7 cellular contexts compared by ENCODE assay signal in the genomic region with DNA sequence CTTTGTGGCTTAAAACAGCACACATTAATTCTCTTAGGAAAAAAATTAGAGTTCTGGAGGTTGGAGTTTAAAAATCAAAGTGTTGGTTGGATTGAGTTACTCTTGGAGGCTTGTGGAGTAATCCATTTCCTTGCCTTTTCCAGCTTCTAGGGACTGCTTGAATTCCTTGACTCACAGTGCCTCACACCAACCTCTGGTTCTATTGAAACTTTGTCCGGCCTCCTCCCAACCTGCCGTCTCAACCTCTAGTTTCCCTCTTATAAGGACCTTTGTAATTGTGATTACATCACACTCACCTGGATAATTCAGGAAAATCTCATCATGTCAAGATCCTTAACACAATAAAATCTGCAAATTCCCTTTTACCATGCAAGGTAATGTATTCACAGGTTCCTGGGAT.
DNase-seq lines count a peak whose midpoint lies in the region; ATAC-seq, FAIRE-seq and TF ChIP-seq lines count a peak whose summit lies in the region.
"Not testable (repeated sequence)": the region's sequence is repeated elsewhere in the genome, so short reads cannot be mapped to it uniquely, and the experiment has no call there.

No MANE protein-coding gene starts in this region.

- not testable (repeated sequence) for H3K4me1 ChIP-seq in keratinocyte (ENCODE audit: control insufficient read depth, extremely low read depth, insufficient read depth, low read length); mucosa of descending colon (ENCODE audit: low read depth)

- intact Hi-C loops in left colon (cut with DNase I, micrococcal nuclease); mucosa of descending colon (cut with DNase I, micrococcal nuclease): not testable (repeated sequence)

- not testable (repeated sequence) for H4K20me1 ChIP-seq in keratinocyte (ENCODE audit: control insufficient read depth, extremely low read depth, insufficient read depth, low read length)

- not testable (repeated sequence) for H3K9ac ChIP-seq in keratinocyte (ENCODE audit: control insufficient read depth, extremely low read depth, insufficient read depth, low read length)

- not testable (repeated sequence) for H3K79me2 ChIP-seq in keratinocyte (ENCODE audit: control insufficient read depth, insufficient read depth, low read length)

- TF ChIP-seq CTCF in D721Med (IDR thresholded peaks at IDR 0.05; ENCODE audit: insufficient read depth, missing control alignments); bronchial epithelial cell (IDR thresholded peaks at IDR 0.05; ENCODE audit: insufficient read depth, low read length, severe bottlenecking); keratinocyte (optimal IDR thresholded peaks at IDR 0.05 in 1 of 3, IDR thresholded peaks at IDR 0.05 in 1 of 3, conservative IDR thresholded peaks at IDR 0.05 in 1 of 3; ENCODE audit: extremely low read depth in 1 of 3, insufficient read depth in 2 of 3, low read length in 3 of 3); mucosa of descending colon (IDR thresholded peaks at IDR 0.05): not testable (repeated sequence)

- not testable (repeated sequence) for H3K4me2 ChIP-seq in keratinocyte (ENCODE audit: control insufficient read depth, extremely low read depth, insufficient read depth, low read depth, low read length)

- ATAC-seq in left colon = peak; percentile 55
- ATAC-seq in mucosa of descending colon = peak; percentile 59

- not testable (repeated sequence) for H3K9me3 ChIP-seq in keratinocyte (ENCODE audit: control insufficient read depth, low read depth, low read length); mucosa of descending colon

- FAIRE-seq in D721Med (lab: Jason Lieb, UNC) = peak; percentile 85
- peak; percentile 20 for FAIRE-seq in GM12891 (lab: Jason Lieb, UNC)
- FAIRE-seq in H54 (lab: Jason Lieb, UNC) = peak; percentile 99
- peak; percentile 64 for FAIRE-seq in bronchial epithelial cell (lab: Jason Lieb, UNC)
- peak; percentile 49 for FAIRE-seq in keratinocyte (lab: Jason Lieb, UNC)

- not testable (repeated sequence) for TF ChIP-seq POLR2A in GM12891 (IDR thresholded peaks at IDR 0.05; ENCODE audit: low read depth, low read length); H54 (IDR thresholded peaks at IDR 0.05; ENCODE audit: low read depth, low read length)

- not testable (repeated sequence) for H3K4me3 ChIP-seq in bronchial epithelial cell (ENCODE audit: low read depth, low read length); keratinocyte (ENCODE audit: control insufficient read depth in 2 of 3, extremely low read depth in 1 of 3, insufficient read depth in 2 of 3, low read depth in 1 of 3, low read length in 3 of 3); mucosa of descending colon

- H2AFZ ChIP-seq in keratinocyte (ENCODE audit: control insufficient read depth, low read length) = not testable (repeated sequence)

- not testable (repeated sequence) for DNase-seq in D721Med (ENCODE audit: insufficient read length, low spot score); GM12891 (ENCODE audit: insufficient read length, low spot score); H54 (ENCODE audit: insufficient read length, low spot score); bronchial epithelial cell (ENCODE audit: low read depth); keratinocyte (ENCODE audit: low read depth, low spot score); left colon; mucosa of descending colon

- not testable (repeated sequence) for H3K9me1 ChIP-seq in keratinocyte (ENCODE audit: control insufficient read depth, extremely low read depth, insufficient read depth, low read length)

- dilution Hi-C loops in keratinocyte (cut with MboI; ENCODE audit: extremely low pct_ligation_motif_present, low sequenced_read_pairs) = not testable (repeated sequence)

- H3K27ac ChIP-seq in keratinocyte (ENCODE audit: control insufficient read depth, insufficient read depth, low read length) = not testable (repeated sequence)

- not testable (repeated sequence) for H3K27me3 ChIP-seq in bronchial epithelial cell (ENCODE audit: control insufficient read depth, insufficient read depth, low read length); keratinocyte (ENCODE audit: control insufficient read depth, extremely low read depth, insufficient read depth, low read length)

- not testable (repeated sequence) for H3K36me3 ChIP-seq in bronchial epithelial cell (ENCODE audit: control insufficient read depth, insufficient read depth, low read length); keratinocyte (ENCODE audit: control insufficient read depth in 2 of 2, extremely low read depth in 1 of 2, insufficient read depth in 2 of 2, low read length in 2 of 2); mucosa of descending colon (ENCODE audit: low read depth)
